In the genomic region with DNA sequence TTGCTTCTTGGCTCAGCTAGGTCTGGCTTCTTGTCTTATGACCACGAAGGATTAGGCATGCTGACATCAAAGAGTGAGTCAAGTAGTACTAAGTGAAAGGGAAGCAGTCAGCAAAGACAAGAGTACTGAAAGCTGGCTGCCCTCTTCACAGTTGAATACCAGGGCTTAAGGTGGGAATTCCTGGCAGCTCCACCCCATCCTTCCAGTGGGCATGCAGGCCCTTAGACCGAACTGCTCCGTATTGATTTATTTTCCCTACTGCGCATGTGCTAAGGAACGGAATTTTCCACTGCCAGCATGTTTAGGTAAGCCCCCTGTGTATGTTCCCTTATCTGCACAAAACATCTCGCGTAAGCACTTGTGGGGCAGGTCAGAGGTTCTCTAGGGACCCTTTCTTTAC, we compare ENCODE assay signal across 1 cellular context.
TF ChIP-seq lines count a peak whose summit lies in the region.

No MANE protein-coding gene starts in this region.

TF ChIP-seq in WTC11, 78 proteins besides CTCF, POLR2A, EP300 and RAD21 (continued from another document):
- TF ChIP-seq, protein P1, sequence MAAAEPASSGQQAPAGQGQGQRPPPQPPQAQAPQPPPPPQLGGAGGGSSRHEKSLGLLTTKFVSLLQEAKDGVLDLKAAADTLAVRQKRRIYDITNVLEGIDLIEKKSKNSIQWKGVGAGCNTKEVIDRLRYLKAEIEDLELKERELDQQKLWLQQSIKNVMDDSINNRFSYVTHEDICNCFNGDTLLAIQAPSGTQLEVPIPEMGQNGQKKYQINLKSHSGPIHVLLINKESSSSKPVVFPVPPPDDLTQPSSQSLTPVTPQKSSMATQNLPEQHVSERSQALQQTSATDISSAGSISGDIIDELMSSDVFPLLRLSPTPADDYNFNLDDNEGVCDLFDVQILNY (CRISPR knock-in tag; IDR thresholded peaks at IDR 0.05), result no peak
- no peak for TF ChIP-seq KAT7 (CRISPR knock-in tag; IDR thresholded peaks at IDR 0.05; ENCODE audit: borderline replicate concordance)
- TF ChIP-seq ESRRA (CRISPR knock-in tag; IDR thresholded peaks at IDR 0.05; ENCODE audit: borderline replicate concordance), result no peak
- TF ChIP-seq, protein P2, sequence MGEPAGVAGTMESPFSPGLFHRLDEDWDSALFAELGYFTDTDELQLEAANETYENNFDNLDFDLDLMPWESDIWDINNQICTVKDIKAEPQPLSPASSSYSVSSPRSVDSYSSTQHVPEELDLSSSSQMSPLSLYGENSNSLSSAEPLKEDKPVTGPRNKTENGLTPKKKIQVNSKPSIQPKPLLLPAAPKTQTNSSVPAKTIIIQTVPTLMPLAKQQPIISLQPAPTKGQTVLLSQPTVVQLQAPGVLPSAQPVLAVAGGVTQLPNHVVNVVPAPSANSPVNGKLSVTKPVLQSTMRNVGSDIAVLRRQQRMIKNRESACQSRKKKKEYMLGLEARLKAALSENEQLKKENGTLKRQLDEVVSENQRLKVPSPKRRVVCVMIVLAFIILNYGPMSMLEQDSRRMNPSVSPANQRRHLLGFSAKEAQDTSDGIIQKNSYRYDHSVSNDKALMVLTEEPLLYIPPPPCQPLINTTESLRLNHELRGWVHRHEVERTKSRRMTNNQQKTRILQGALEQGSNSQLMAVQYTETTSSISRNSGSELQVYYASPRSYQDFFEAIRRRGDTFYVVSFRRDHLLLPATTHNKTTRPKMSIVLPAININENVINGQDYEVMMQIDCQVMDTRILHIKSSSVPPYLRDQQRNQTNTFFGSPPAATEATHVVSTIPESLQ (CRISPR knock-in tag; IDR thresholded peaks at IDR 0.05), result no peak
